1 cellular context compared by ENCODE assay signal in genomic region chr1:9376430-9376829, GRCh38.
TF ChIP-seq lines count a peak whose summit lies in the region.

No MANE protein-coding gene starts in this region.

TF ChIP-seq in HepG2, 621 proteins besides CTCF, POLR2A, EP300 and RAD21 (continued from another document):
- TF ChIP-seq ZNF720 (CRISPR knock-in tag; IDR thresholded peaks at IDR 0.05) (no peak), MTF2 (CRISPR knock-in tag; IDR thresholded peaks at IDR 0.05; ENCODE audit: borderline replicate concordance) (no peak), ZNF232 (CRISPR knock-in tag; IDR thresholded peaks at IDR 0.05; ENCODE audit: borderline replicate concordance) (no peak), RFX5 (IDR thresholded peaks at IDR 0.05; ENCODE audit: low read depth, low read length) (no peak), THRA (CRISPR knock-in tag; IDR thresholded peaks at IDR 0.05; ENCODE audit: borderline replicate concordance) (no peak), GMEB2 (CRISPR knock-in tag; IDR thresholded peaks at IDR 0.05; ENCODE audit: low read depth) (no peak), BCL3 (CRISPR knock-in tag; IDR thresholded peaks at IDR 0.05) (no peak)
